Comparison of ENCODE assay signal across 9 cellular contexts in genomic region chr2:111100087-111100764, GRCh38. TPM values are rescaled to one million over a fixed set of nuclear protein-coding genes. Genes with fewer than 3 reads are reported as not detected.
DNase-seq lines count a peak whose midpoint lies in the region; ATAC-seq and TF ChIP-seq lines count a peak whose summit lies in the region.
"Had no signal": no experiment of that assay in that cellular context is flagged by ENCODE, and none has a peak within 500 bp of the region (broad histone marks: within the 10 kb centered on the region; RNA-seq: fewer than 3 reads in every experiment).

No MANE protein-coding gene starts in this region.

- TF ChIP-seq CTCF in esophagus muscularis mucosa (IDR thresholded peaks at IDR 0.05) (no peak), heart right ventricle (IDR thresholded peaks at IDR 0.05) (no peak)

- H3K4me3 ChIP-seq in esophagus muscularis mucosa (no peak overlapping the region), heart right ventricle (no peak overlapping the region)

- intact Hi-C loops in esophagus muscularis mucosa (cut with DNase I) (no loop called here), heart right ventricle (cut with DNase I) (loop anchor here in 1 of 10 donors (2.0 kb wide), 1 partner anchor 61 kb away; no protein-coding TSS in a partner anchor)

- peak; percentile 31 for ATAC-seq in GM21447 (IDR thresholded peaks at IDR 0.05; ENCODE audit: unreplicated experiment)
- peak; percentile 19 for ATAC-seq in HG03354 (IDR thresholded peaks at IDR 0.05; ENCODE audit: poor library complexity, severe bottlenecking, unreplicated experiment)
- ATAC-seq in central memory CD8-positive, alpha-beta T cell (replicated peaks; ENCODE audit: extremely low read depth, poor library complexity, severe bottlenecking), result no peak
- no peak for ATAC-seq in heart right ventricle

- no peak for TF ChIP-seq POLR2A in esophagus muscularis mucosa (IDR thresholded peaks at IDR 0.05; ENCODE audit: low read depth)

- no peaks in the 10 kb centered on the region for H3K36me3 Mint-ChIP-seq in central memory CD8-positive, alpha-beta T cell (ENCODE audit: insufficient read depth)

- no peak for TF ChIP-seq EP300 in esophagus muscularis mucosa (IDR thresholded peaks at IDR 0.05)

- WGBS in esophagus muscularis mucosa, result 92% methylated on average over 5 of the region's 5 CpGs
- 89 to 91% methylated on average over 5 of the region's 5 CpGs for WGBS in heart right ventricle, 2 donors

- H3K27me3 ChIP-seq in esophagus muscularis mucosa (no peaks in the 10 kb centered on the region), heart right ventricle (no peaks in the 10 kb centered on the region)

- no peaks in the 10 kb centered on the region for H3K4me1 ChIP-seq in esophagus muscularis mucosa
- peaks cover 0 to 8% (median 0%) of the 10 kb centered on the region in 9 donors for H3K4me1 ChIP-seq in heart right ventricle

- peaks cover 14% of the 10 kb centered on the region for H3K4me1 Mint-ChIP-seq in central memory CD8-positive, alpha-beta T cell

- H3K27ac Mint-ChIP-seq in central memory CD8-positive, alpha-beta T cell (ENCODE audit: low read depth), result peak overlapping the region; percentile 30

- no peaks in the 10 kb centered on the region for H3K27me3 Mint-ChIP-seq in central memory CD8-positive, alpha-beta T cell

- H3K9me3 ChIP-seq in esophagus muscularis mucosa, result no peaks in the 10 kb centered on the region
- H3K9me3 ChIP-seq in heart right ventricle, result no peaks in the 10 kb centered on the region

- no peaks in the 10 kb centered on the region for H3K9me3 Mint-ChIP-seq in central memory CD8-positive, alpha-beta T cell

- no peaks in the 10 kb centered on the region for H3K36me3 ChIP-seq in esophagus muscularis mucosa
- no peaks in the 10 kb centered on the region for H3K36me3 ChIP-seq in heart right ventricle

- no peak overlapping the region for H3K4me3 Mint-ChIP-seq in central memory CD8-positive, alpha-beta T cell

- H3K27ac ChIP-seq in esophagus muscularis mucosa (replicated peaks in 1 of 4) (no peak overlapping the region), heart right ventricle (no peak overlapping the region)
- H3K27ac ChIP-seq: epithelial cell of prostate had no signal

- DNase-seq in NCI-H2029 treated with DMSO at 0.1 percent for 48 hours (lab: John Stamatoyannopoulos, UW) (peak; percentile 1), NCI-H2029 (lab: John Stamatoyannopoulos, UW) (no peak), esophagus muscularis mucosa (ENCODE audit: extremely low spot score) (no peak), heart right ventricle (no peak)
- DNase-seq in central memory CD8-positive, alpha-beta T cell (ENCODE audit: low spot score in 2 of 2), result no peak
- no peak for DNase-seq in stimulated activated CD4-positive, alpha-beta T cell treated with anti-CD3 and anti-CD28 coated beads, Interleukin-2, amount 100 ng/mL, for 48 hours

RNA-seq across cellular contexts. Expression of gene BCL2L11, which starts 20.5 kb away (rescaled TPM):
- total RNA-seq in esophagus muscularis mucosa, result 10 to 100 TPM in 3 of 4 donors, 1 to 10 TPM in 1; 8.9 to 16.6 (median 13.0) TPM
- 10 to 100 TPM in 1 of 10 donors, 1 to 10 TPM in 9; 1.9 to 14.5 (median 7.4) TPM for total RNA-seq in heart right ventricle
- polyA plus RNA-seq in heart right ventricle, result 1 to 10 TPM; 1.4 to 1.7 TPM

Comparison
In these comparisons a context has a peak if more than half of its experiments do, and no peak if none do; other contexts are left out.
1. ATAC-seq: peak in GM21447 (single experiment) and HG03354 (single experiment); none in central memory CD8-positive, alpha-beta T cell (single experiment) and heart right ventricle (0 of 8).